ENCODE assay signal across 8 cellular contexts in the genomic region with DNA sequence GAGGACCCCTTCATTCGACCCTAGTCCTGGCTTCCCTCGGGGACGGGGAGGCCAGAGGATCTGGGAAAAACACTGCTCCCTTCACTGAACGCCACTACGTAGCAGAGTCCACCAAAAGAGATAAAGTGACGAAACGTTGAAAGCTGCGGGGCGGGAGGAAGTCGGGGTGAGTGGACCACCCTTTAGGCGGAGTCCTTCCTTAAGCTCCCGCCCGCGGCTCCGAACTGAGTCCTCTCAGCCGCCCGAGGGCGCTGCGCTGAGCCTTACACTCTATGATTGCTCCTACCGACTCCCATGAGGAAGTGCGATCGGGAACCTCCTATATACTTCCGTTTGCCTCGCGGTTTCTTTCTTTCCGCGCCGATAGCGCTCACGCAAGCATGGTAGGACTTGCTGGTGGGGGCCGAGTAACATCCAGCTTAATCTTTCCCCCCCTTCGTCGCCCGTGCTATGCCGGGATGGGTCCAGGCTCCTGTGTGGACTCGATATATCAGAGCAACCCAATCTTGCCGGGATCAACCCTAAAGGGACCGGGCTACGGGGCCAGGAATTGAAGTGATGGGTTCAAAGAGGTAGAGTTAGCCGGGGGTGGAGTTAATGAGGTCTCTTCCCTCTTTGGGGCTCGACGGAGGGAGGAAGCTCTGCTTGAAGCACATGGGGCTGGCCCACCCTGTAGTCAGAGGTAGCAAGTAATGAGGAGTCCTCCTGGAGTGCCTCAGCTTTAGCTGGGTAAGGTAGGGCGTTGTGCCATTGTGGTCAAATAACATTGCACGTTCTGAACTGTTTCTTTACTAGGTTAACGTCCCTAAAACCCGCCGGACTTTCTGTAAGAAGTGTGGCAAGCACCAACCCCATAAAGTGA. TPM values are rescaled to one million over a fixed set of nuclear protein-coding genes. Genes with fewer than 3 reads are reported as not detected.
A peak's percentile ranks its signal among the peaks of the same experiment; 100 is the strongest.
DNase-seq lines count a peak whose midpoint lies in the region; ATAC-seq, FAIRE-seq and TF ChIP-seq lines count a peak whose summit lies in the region.

A gene (plus strand): TSS at position 348 of the 862 bp plus-strand sequence. CDS start 33 bp downstream, at position 381.

- H3K9me3 Mint-ChIP-seq in WTC11: no peaks in the 10 kb centered on the region

- FAIRE-seq in keratinocyte (lab: Jason Lieb, UNC): no peak

- no peaks in the 10 kb centered on the region for H3K27me3 ChIP-seq in keratinocyte (ENCODE audit: control insufficient read depth, extremely low read depth, insufficient read depth, low read length)

- no peaks in the 10 kb centered on the region for H3K9me1 ChIP-seq in keratinocyte (ENCODE audit: control insufficient read depth, extremely low read depth, insufficient read depth, low read length)

- dilution Hi-C loops in keratinocyte (cut with MboI; ENCODE audit: extremely low pct_ligation_motif_present, low sequenced_read_pairs): no loop called here

- POLR2A ChIA-PET in WTC11 (lab: Charles Lee): interaction anchor here (0.6 to 1.2 kb wide), 8 partner anchors 13 to 43 kb away, joined by 3 to 8 read pairs (median 4); a partner anchor contains a TSS

- H3K9ac ChIP-seq in keratinocyte (ENCODE audit: control insufficient read depth, extremely low read depth, insufficient read depth, low read length): peak within 1 kb of the TSS; percentile 88

- peak within 1 kb of the TSS; percentile 68 for H2AFZ ChIP-seq in keratinocyte (ENCODE audit: control insufficient read depth, low read length)

- H3K4me3 Mint-ChIP-seq in WTC11: peak within 1 kb of the TSS; percentile 92

- peak; percentile 89 for ATAC-seq in GM18907 (IDR thresholded peaks at IDR 0.05; ENCODE audit: unreplicated experiment)
- ATAC-seq in HG03175 (IDR thresholded peaks at IDR 0.05; ENCODE audit: unreplicated experiment): peak; percentile 82
- peak; percentile 94 for ATAC-seq in WTC11

- H3K36me3 Mint-ChIP-seq in WTC11: peaks cover 42% of the 10 kb centered on the region

- H3K27me3 Mint-ChIP-seq in WTC11 (ENCODE audit: low read depth): no peaks in the 10 kb centered on the region

- CTCF ChIA-PET in WTC11 (lab: Charles Lee): interaction anchor here (0.7 to 1.2 kb wide), 4 partner anchors 13 to 42 kb away, joined by 3 to 4 read pairs (median 3); a partner anchor contains a TSS

- H3K4me1 ChIP-seq in keratinocyte (ENCODE audit: control insufficient read depth, extremely low read depth, insufficient read depth, low read length): peaks cover 6% of the 10 kb centered on the region

- H3K4me1 Mint-ChIP-seq in WTC11: peaks cover 19% of the 10 kb centered on the region

- peak within 1 kb of the TSS; percentile 79 for H3K4me2 ChIP-seq in keratinocyte (ENCODE audit: control insufficient read depth, extremely low read depth, insufficient read depth, low read depth, low read length)

- H3K4me3 ChIP-seq in keratinocyte (ENCODE audit: control insufficient read depth in 2 of 3, extremely low read depth in 1 of 3, insufficient read depth in 2 of 3, low read depth in 1 of 3, low read length in 3 of 3): peak within 1 kb of the TSS; percentile 56 to 79 (median 70)

- DNase-seq in AG08396 (ENCODE audit: low spot score) (peak; percentile 76), NCI-H2227 treated with DMSO at 0.1 percent for 48 hours (lab: John Stamatoyannopoulos, UW) (peak; percentile 96), WTC11 (ENCODE audit: low spot score) (peak; percentile 84), caudate nucleus (lab: John Stamatoyannopoulos, UW) (peak in 58 of 61 donors; percentile 7 to 91 (median 64)), keratinocyte (ENCODE audit: low read depth, low spot score) (peak; percentile 67)
- peak; percentile 55 to 65 for DNase-seq in stimulated activated CD4-positive, alpha-beta T cell treated with anti-CD3 and anti-CD28 coated beads, Interleukin-15, amount 100 ng/mL, for 1 hour (ENCODE audit: low read depth in 1 of 2, low spot score in 1 of 2)

- peaks cover 16% of the 10 kb centered on the region for H3K79me2 ChIP-seq in keratinocyte (ENCODE audit: control insufficient read depth, insufficient read depth, low read length)

- TF ChIP-seq CTCF in WTC11 (IDR thresholded peaks at IDR 0.05) (no peak), keratinocyte (optimal IDR thresholded peaks at IDR 0.05 in 1 of 3, IDR thresholded peaks at IDR 0.05 in 1 of 3, conservative IDR thresholded peaks at IDR 0.05 in 1 of 3; ENCODE audit: extremely low read depth in 1 of 3, insufficient read depth in 2 of 3, low read length in 3 of 3) (peak; percentile 65 to 73 (median 66))

- H3K36me3 ChIP-seq in keratinocyte (ENCODE audit: control insufficient read depth in 2 of 2, extremely low read depth in 1 of 2, insufficient read depth in 2 of 2, low read length in 2 of 2): peaks cover 1 to 8% of the 10 kb centered on the region in 2 experiments

- peak within 1 kb of the TSS; percentile 97 for H3K27ac Mint-ChIP-seq in WTC11

- H4K20me1 ChIP-seq in keratinocyte (ENCODE audit: control insufficient read depth, extremely low read depth, insufficient read depth, low read length): no peaks in the 10 kb centered on the region

- no peaks in the 10 kb centered on the region for H3K9me3 ChIP-seq in keratinocyte (ENCODE audit: control insufficient read depth, low read depth, low read length)

- H3K27ac ChIP-seq in caudate nucleus (ENCODE audit: low read depth, low read length) (no peak within 1 kb of the TSS), keratinocyte (ENCODE audit: control insufficient read depth, insufficient read depth, low read length) (peak within 1 kb of the TSS; percentile 86)

TF ChIP-seq in WTC11, 78 proteins besides CTCF, POLR2A, EP300 and RAD21 (continues in another document):
- TF ChIP-seq, protein P1, sequence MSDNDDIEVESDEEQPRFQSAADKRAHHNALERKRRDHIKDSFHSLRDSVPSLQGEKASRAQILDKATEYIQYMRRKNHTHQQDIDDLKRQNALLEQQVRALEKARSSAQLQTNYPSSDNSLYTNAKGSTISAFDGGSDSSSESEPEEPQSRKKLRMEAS (CRISPR knock-in tag; IDR thresholded peaks at IDR 0.05): peak; percentile 82
- TF ChIP-seq, protein P2, sequence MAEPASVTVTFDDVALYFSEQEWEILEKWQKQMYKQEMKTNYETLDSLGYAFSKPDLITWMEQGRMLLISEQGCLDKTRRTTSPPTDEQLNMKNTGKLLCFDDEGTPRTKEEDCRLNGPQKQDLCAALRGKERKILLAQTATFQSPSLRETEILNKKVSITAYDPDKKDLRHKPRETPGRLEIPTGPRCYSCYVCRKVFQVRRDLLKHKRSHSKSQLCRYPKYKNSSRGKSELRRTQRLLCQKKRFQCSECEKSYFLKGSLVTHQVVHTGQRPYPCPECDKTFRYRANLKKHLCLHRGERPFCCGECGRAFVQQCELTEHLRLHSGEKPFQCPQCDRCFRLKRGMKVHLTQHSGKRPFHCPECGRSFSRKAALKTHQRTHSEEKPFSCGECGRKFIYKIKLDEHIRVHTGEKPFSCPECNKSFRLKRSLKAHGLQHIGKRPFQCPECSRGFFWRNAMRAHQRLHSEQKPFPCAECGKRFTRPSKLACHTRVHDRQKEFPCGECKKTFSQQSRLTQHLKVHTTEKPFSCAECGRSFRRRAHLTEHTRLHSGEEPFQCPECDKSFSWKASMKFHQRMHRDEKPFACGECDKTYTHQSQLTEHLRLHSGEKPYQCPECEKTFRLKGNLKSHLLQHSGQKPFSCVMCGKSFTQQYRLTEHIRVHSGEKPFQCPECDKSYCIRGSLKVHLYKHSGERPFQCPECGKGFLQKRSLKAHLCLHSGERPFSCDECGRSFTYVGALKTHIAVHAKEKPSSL (CRISPR knock-in tag; conservative IDR thresholded peaks at IDR 0.05): peak; percentile 93
- TF ChIP-seq, protein P3, sequence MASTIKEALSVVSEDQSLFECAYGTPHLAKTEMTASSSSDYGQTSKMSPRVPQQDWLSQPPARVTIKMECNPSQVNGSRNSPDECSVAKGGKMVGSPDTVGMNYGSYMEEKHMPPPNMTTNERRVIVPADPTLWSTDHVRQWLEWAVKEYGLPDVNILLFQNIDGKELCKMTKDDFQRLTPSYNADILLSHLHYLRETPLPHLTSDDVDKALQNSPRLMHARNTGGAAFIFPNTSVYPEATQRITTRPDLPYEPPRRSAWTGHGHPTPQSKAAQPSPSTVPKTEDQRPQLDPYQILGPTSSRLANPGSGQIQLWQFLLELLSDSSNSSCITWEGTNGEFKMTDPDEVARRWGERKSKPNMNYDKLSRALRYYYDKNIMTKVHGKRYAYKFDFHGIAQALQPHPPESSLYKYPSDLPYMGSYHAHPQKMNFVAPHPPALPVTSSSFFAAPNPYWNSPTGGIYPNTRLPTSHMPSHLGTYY (CRISPR knock-in tag; IDR thresholded peaks at IDR 0.05): peak; percentile 92
- TF ChIP-seq CBFB (CRISPR knock-in tag; IDR thresholded peaks at IDR 0.05; ENCODE audit: low read depth): no peak

RNA-seq across cellular contexts. Expression of the gene that starts here (rescaled TPM):
- total RNA-seq in WTC11 (2021): 320 to 429 TPM (median 409 TPM) in 3 replicates
- 2,220 to 2,714 TPM (median 2,266 TPM) in 3 replicates for polyA plus RNA-seq in keratinocyte
- 785 TPM for polyA plus RNA-seq in keratinocyte (2011; ENCODE audit: low read depth)
- 2,586 and 2,722 TPM in 2 replicates for polyA plus RNA-seq in keratinocyte (2011; cell fraction: cytosol; rRNA removed)
- 629 and 838 TPM in 2 replicates for polyA plus RNA-seq in keratinocyte (2011; cell fraction: nucleus; rRNA removed)
- polyA plus RNA-seq in keratinocyte (2012; ENCODE audit: low replicate concordance): 2,183 and 2,372 TPM in 2 replicates
- 48.0 to 263 TPM (median 180 TPM) in 3 replicates for polyA minus RNA-seq in keratinocyte
- polyA minus RNA-seq in keratinocyte (2011; cell fraction: cytosol; rRNA and poly(A)+ RNA removed): 69.4 TPM
- polyA minus RNA-seq in keratinocyte (2011; cell fraction: nucleus; rRNA and poly(A)+ RNA removed): 52.0 and 73.2 TPM in 2 replicates
